In the genomic region with DNA sequence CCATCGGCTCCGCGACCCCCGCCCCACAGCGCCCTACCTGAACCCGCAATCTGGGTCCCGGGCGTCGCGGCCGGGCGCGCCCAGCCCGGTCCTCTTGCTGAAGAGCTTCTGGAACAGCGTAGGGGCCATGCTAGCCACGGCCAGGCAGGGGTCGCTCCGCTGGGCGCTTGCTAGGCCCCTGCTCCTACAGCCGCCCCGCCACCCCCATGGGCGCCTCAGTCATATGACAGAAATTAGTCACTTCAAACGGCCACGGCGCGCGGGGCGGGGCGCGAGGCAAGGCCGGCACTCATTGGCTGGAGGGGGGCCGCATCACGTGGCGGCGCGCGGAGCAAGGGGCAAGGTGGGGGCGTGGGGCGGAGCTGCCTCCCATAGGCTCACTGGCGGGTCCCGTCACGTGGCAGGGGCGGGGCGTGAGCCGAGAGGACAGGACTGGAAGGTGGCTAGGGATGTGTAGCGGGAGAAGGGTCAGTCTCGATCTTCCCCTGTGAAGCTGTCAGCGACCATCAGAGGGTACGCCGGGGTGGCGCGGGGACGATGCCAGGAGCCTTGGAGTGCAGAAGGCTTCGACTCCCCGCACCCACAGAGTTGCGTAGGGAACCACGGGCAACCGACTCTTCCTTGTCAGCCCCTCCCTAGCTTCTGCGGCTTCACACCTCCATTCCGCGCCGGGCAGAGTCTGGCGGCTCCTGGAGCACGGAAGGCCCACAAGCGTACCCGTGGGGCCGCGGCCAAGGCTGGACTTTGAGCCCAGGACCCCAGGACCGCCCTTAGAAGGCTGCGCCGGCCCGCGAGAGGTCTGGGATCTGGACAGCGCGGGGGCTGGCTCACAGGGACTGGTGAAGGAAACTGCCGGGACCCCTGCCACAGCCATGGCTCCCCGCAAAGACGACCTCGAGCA, we compare ENCODE assay signal across 8 cellular contexts. TPM values are rescaled to one million over a fixed set of nuclear protein-coding genes. Genes with fewer than 3 reads are reported as not detected.
DNase-seq lines count a peak whose midpoint lies in the region; ATAC-seq and TF ChIP-seq lines count a peak whose summit lies in the region.

FNIP1 (minus strand) TSS at position 225 of the 901 bp plus-strand sequence; CDS start at position 129, 96 bp downstream.

- H3K27ac ChIP-seq in Panc1 (ENCODE audit: low read length) (peak within 1 kb of the TSS; percentile 96), muscle layer of duodenum (ENCODE audit: low read length) (peak within 1 kb of the TSS; percentile 88)

- peak within 1 kb of the TSS; percentile 92 for H3K4me3 Mint-ChIP-seq in activated T-cell treated with anti-CD3 and anti-CD28 coated beads, Interleukin-2, amount 50 U/mL, for 4 hours

- POLR2A ChIA-PET in Panc1 (lab: Charles Lee), result interaction anchor here (0.7 kb wide), 1 partner anchor 25 kb away, joined by 3 read pairs; no protein-coding TSS in a partner anchor

- no peak for TF ChIP-seq CTCF in Panc1 (IDR thresholded peaks at IDR 0.05)

- intact Hi-C loops in Panc1 (cut with micrococcal nuclease; ENCODE audit: unreplicated experiment), result no loop called here

- H3K27me3 ChIP-seq in Panc1 (ENCODE audit: control insufficient read depth, insufficient read depth, low read length) (no peaks in the 10 kb centered on the region), muscle layer of duodenum (ENCODE audit: low read depth, low read length) (no peaks in the 10 kb centered on the region)

- peaks cover 3% of the 10 kb centered on the region for H3K36me3 ChIP-seq in Panc1 (ENCODE audit: control insufficient read depth, insufficient read depth, low read length)
- peaks cover 0 to 8% of the 10 kb centered on the region in 2 donors for H3K36me3 ChIP-seq in muscle layer of duodenum (ENCODE audit: control insufficient read depth in 1 of 2, insufficient read depth in 2 of 2, low read length in 2 of 2)

- H3K4me1 ChIP-seq in Panc1 (ENCODE audit: control insufficient read depth, insufficient read depth, low read length), result peaks cover 21% of the 10 kb centered on the region
- peaks cover 4 to 30% of the 10 kb centered on the region in 2 donors for H3K4me1 ChIP-seq in muscle layer of duodenum (ENCODE audit: control insufficient read depth in 1 of 2, insufficient read depth in 2 of 2, low read length in 2 of 2)

- no peaks in the 10 kb centered on the region for H3K9me3 ChIP-seq in Panc1 (ENCODE audit: control insufficient read depth, insufficient read depth, low read depth, low read length)
- no peaks in the 10 kb centered on the region for H3K9me3 ChIP-seq in muscle layer of duodenum (ENCODE audit: control insufficient read depth in 1 of 2, low read length in 2 of 2)

- H3K9me3 Mint-ChIP-seq in activated T-cell treated with anti-CD3 and anti-CD28 coated beads, Interleukin-2, amount 50 U/mL, for 4 hours, result no peaks in the 10 kb centered on the region

- no peaks in the 10 kb centered on the region for H3K27me3 Mint-ChIP-seq in activated T-cell treated with anti-CD3 and anti-CD28 coated beads, Interleukin-2, amount 50 U/mL, for 4 hours (ENCODE audit: low read depth)

- no TSS peak for BruUV-seq in Panc1 (replicated peaks; lab: Mats Ljungman, UMichigan)

- H3K36me3 Mint-ChIP-seq in activated T-cell treated with anti-CD3 and anti-CD28 coated beads, Interleukin-2, amount 50 U/mL, for 4 hours (ENCODE audit: insufficient read depth), result peaks cover 4% of the 10 kb centered on the region

- in situ Hi-C loops in Panc1 (cut with HindIII; ENCODE audit: low pct_unique_long_range_greater_than_20kb, low sequenced_read_pairs), result no loop called here

- H3K4me3 ChIP-seq in Panc1 (ENCODE audit: low read depth in 2 of 2, low read length in 2 of 2), result peak within 1 kb of the TSS; percentile 96 to 99
- H3K4me3 ChIP-seq in muscle layer of duodenum (ENCODE audit: low read depth in 1 of 2, low read length in 2 of 2), result peak within 1 kb of the TSS; percentile 92 to 98

- DNase-seq in DMS53 (lab: John Stamatoyannopoulos, UW) (peak; percentile 99), KG1 (lab: John Stamatoyannopoulos, UW) (peak; percentile 70), Panc1 (ENCODE audit: low read depth, low spot score) (peak; percentile 78)
- DNase-seq in activated T-cell treated with anti-CD3 and anti-CD28 coated beads, Interleukin-2, amount 50 U/mL, for 4 hours, result peak; percentile 98
- peak; percentile 97 to 99 for DNase-seq in stimulated activated CD8-positive, alpha-beta memory T cell treated with anti-CD3 and anti-CD28 coated beads, Interleukin-7, amount 100 ng/mL, for 4 hours (ENCODE audit: low read depth in 2 of 2)

- CTCF ChIA-PET in Panc1 (lab: Charles Lee), result no interaction called here

- peak; percentile 90 for ATAC-seq in GM21723 (IDR thresholded peaks at IDR 0.05; ENCODE audit: unreplicated experiment)
- ATAC-seq in Panc1, result peak; percentile 98
- ATAC-seq in activated T-cell treated with anti-CD3 and anti-CD28 coated beads, Interleukin-2, amount 50 U/mL, for 4 hours, result peak; percentile 96 to 97
- ATAC-seq in esophagus mucosa, result peak; percentile 100

- peaks cover 28% of the 10 kb centered on the region for H3K4me1 Mint-ChIP-seq in activated T-cell treated with anti-CD3 and anti-CD28 coated beads, Interleukin-2, amount 50 U/mL, for 4 hours (ENCODE audit: low read depth)

RNA-seq across cellular contexts. Expression of gene FNIP1, which starts in this region (rescaled TPM):
- total RNA-seq in Panc1 (2021; ENCODE audit: unreplicated experiment), result 48.3 TPM
- polyA plus RNA-seq in Panc1 (2012; ENCODE audit: insufficient read length), result 9.4 TPM
- 10 to 100 TPM; 12.4 to 13.8 (median 13.6) TPM for total RNA-seq in activated T-cell treated with anti-CD3 and anti-CD28 coated beads, Interleukin-2, amount 50 U/mL, for 4 hours
- total RNA-seq in esophagus mucosa, result 11.7 TPM

Comparison
In these comparisons a context has a peak if more than half of its experiments do, and no peak if none do; other contexts are left out.
1. Peak in every context shown above with its lines: DNase-seq, ATAC-seq, H3K4me3 ChIP-seq and H3K27ac ChIP-seq.